ENCODE assay signal across 8 cellular contexts in the genomic region with DNA sequence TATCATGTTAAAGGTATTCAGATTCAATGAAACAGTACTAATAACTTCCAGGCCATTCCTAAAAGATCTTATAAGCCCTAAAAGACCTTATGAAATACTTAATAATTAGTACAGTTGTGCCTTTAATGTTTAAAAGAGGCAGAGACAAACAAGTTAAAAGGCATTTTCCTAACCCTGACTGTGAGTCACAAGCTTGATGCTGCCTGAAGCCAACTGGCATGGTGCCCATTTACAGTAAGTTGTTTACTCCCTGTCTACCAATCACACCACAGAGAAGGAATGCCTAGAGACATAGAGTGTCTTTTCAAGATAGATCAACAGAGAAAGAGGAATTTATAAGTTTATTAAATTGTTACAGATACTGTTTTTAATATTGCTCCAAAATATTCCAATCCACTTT. TPM values are rescaled to one million over a fixed set of nuclear protein-coding genes. Genes with fewer than 3 reads are reported as not detected.
DNase-seq lines count a peak whose midpoint lies in the region; ATAC-seq, FAIRE-seq and TF ChIP-seq lines count a peak whose summit lies in the region.

No MANE protein-coding gene starts in this region.

- H3K4me2 ChIP-seq in HCT116 (ENCODE audit: low read length) (peak overlapping the region; percentile 52), PC-9 (peak overlapping the region; percentile 65), astrocyte (ENCODE audit: low read length) (peak overlapping the region; percentile 46)

- RAD21 ChIA-PET in HCT116 (lab: Charles Lee; ENCODE audit: low non-redundant PET in 1 of 2, low total read pairs in 2 of 2, uncharacterized antibody in 2 of 2, unreplicated experiment in 2 of 2): no interaction called here

- no peaks in the 10 kb centered on the region for H3K9me3 ChIP-seq in AG04450 (ENCODE audit: control insufficient read depth, insufficient read depth, low read length)
- H3K9me3 ChIP-seq in HCT116 (ENCODE audit: control insufficient read depth in 1 of 2, insufficient read depth in 1 of 2, low read depth in 1 of 2, low read length in 2 of 2): no peaks in the 10 kb centered on the region
- no peaks in the 10 kb centered on the region for H3K9me3 ChIP-seq in PC-9 (ENCODE audit: insufficient read depth, low read depth)
- no peaks in the 10 kb centered on the region for H3K9me3 ChIP-seq in astrocyte (ENCODE audit: insufficient read depth, low read depth, low read length)

- H3K9me2 ChIP-seq in HCT116 (ENCODE audit: insufficient read depth) (no peaks in the 10 kb centered on the region), PC-9 (ENCODE audit: insufficient read depth) (no peaks in the 10 kb centered on the region)

- 0 out of 2 replicates have a peak, but pooled peaks have one; percentile 7 for TF ChIP-seq RAD21 in HCT116 (IDR thresholded peaks at IDR 0.05; ENCODE audit: low read depth)

- peaks cover 20% of the 10 kb centered on the region for H3K4me1 Mint-ChIP-seq in astrocyte (ENCODE audit: low read depth, unreplicated experiment)

- POLR2A ChIA-PET in AG04450 (lab: Yijun Ruan, JAX) (no interaction called here), HCT116 (lab: Charles Lee) (interaction anchor here (0.6 kb wide), 1 partner anchor 15 kb away, joined by 3 read pairs; no protein-coding TSS in a partner anchor), PC-9 (lab: Charles Lee; ENCODE audit: unreplicated experiment) (interaction anchor here (0.6 to 0.7 kb wide), 2 partner anchors 40 to 109 kb away, joined by 3 to 4 read pairs; no protein-coding TSS in a partner anchor)

- CTCF ChIA-PET in AG04450 (lab: Charles Lee): no interaction called here
- CTCF ChIA-PET in HCT116 (lab: Charles Lee): no interaction called here
- CTCF ChIA-PET in PC-9 (lab: Charles Lee): no interaction called here

- in situ Hi-C loops in GM13976 (cut with MboI; ENCODE audit: low sequenced_read_pairs, unreplicated experiment): no loop called here

- FAIRE-seq in astrocyte (lab: Jason Lieb, UNC): no peak

- H3K4me3 ChIP-seq in AG04450 (ENCODE audit: low read depth, low read length): no peak overlapping the region
- no peak overlapping the region for H3K4me3 ChIP-seq in HCT116 (replicated peaks in 1 of 2; ENCODE audit: low read depth in 1 of 2, low read length in 2 of 2)
- H3K4me3 ChIP-seq in PC-9: no peak overlapping the region
- H3K4me3 ChIP-seq in astrocyte (ENCODE audit: insufficient read depth, low read depth, low read length): no peak overlapping the region

- TF ChIP-seq CTCF in AG04450 (IDR thresholded peaks at IDR 0.05; ENCODE audit: low read depth, low read length) (no peak), HCT116 (IDR thresholded peaks at IDR 0.05 in 2 of 3, conservative IDR thresholded peaks at IDR 0.05 in 1 of 3; ENCODE audit: borderline replicate concordance in 1 of 3, insufficient read depth in 1 of 3, low read depth in 2 of 3, low read length in 2 of 3) (no peak), PC-9 (conservative IDR thresholded peaks at IDR 0.05) (no peak), astrocyte (IDR thresholded peaks at IDR 0.05; ENCODE audit: insufficient read depth, low read depth, low read length) (no peak), GM13976 (IDR thresholded peaks at IDR 0.05; ENCODE audit: borderline replicate concordance, control extremely low read depth, extremely low read depth, insufficient read depth, missing control alignments) (no peak)

- H3K79me2 ChIP-seq in HCT116 (ENCODE audit: insufficient read depth, low read length): peaks cover 4% of the 10 kb centered on the region; the same call in 1 of the 2 replicates
- H3K79me2 ChIP-seq in PC-9 (ENCODE audit: low read depth): peaks cover 65% of the 10 kb centered on the region
- H3K79me2 ChIP-seq in astrocyte (ENCODE audit: insufficient read depth, low read length): peaks cover 92% of the 10 kb centered on the region

- no peaks in the 10 kb centered on the region for H4K20me1 ChIP-seq in HCT116 (ENCODE audit: insufficient read depth)
- H4K20me1 ChIP-seq in PC-9 (ENCODE audit: insufficient read depth): no peaks in the 10 kb centered on the region; the same call in 1 of the 2 replicates
- peaks cover 49% of the 10 kb centered on the region for H4K20me1 ChIP-seq in astrocyte (ENCODE audit: insufficient read depth, low read length)

- no peak overlapping the region for H3K9ac ChIP-seq in HCT116 (ENCODE audit: low read length)
- no peak overlapping the region for H3K9ac ChIP-seq in astrocyte (ENCODE audit: low read length)

- H2AFZ ChIP-seq in HCT116 (ENCODE audit: low read depth, low read length, poor library complexity, severe bottlenecking): no peak overlapping the region
- no peak overlapping the region for H2AFZ ChIP-seq in PC-9
- H2AFZ ChIP-seq in astrocyte (ENCODE audit: low read depth, low read length): no peak overlapping the region

- no peak overlapping the region for H3K27ac ChIP-seq in AG04450 (ENCODE audit: low read depth, low read length)
- no peak overlapping the region for H3K27ac ChIP-seq in HCT116 (ENCODE audit: low read depth, low read length)
- H3K27ac ChIP-seq in PC-9: peak overlapping the region; percentile 21; the same call in 1 of the 2 replicates
- peak overlapping the region; percentile 60 for H3K27ac ChIP-seq in astrocyte (ENCODE audit: low read depth, low read length)

- BruUV-seq in HCT116 (replicated peaks; lab: Mats Ljungman, UMichigan) (no TSS peak), PC-9 (replicated peaks; lab: Mats Ljungman, UMichigan) (no TSS peak)

- H3K36me3 ChIP-seq in HCT116 (ENCODE audit: control insufficient read depth in 1 of 2, insufficient read depth in 2 of 2, low read length in 2 of 2): no peaks in the 10 kb centered on the region
- no peaks in the 10 kb centered on the region for H3K36me3 ChIP-seq in PC-9 (ENCODE audit: low read depth)
- no peaks in the 10 kb centered on the region for H3K36me3 ChIP-seq in astrocyte (ENCODE audit: insufficient read depth, low read length)

- intact Hi-C loops in HCT116 (cut with micrococcal nuclease) (no loop called here), PC-9 (cut with micrococcal nuclease; ENCODE audit: unreplicated experiment) (loop anchor here (2.0 kb wide), 1 partner anchor 21 kb away; no protein-coding TSS in a partner anchor)

- H3K27ac Mint-ChIP-seq in astrocyte (ENCODE audit: unreplicated experiment): no peak overlapping the region

- no peaks in the 10 kb centered on the region for H3K27me3 ChIP-seq in AG04450 (ENCODE audit: control insufficient read depth, insufficient read depth, low read length)
- no peaks in the 10 kb centered on the region for H3K27me3 ChIP-seq in HCT116 (ENCODE audit: insufficient read depth, low read length)
- H3K27me3 ChIP-seq in PC-9 (ENCODE audit: insufficient read depth, low read depth): no peaks in the 10 kb centered on the region
- no peaks in the 10 kb centered on the region for H3K27me3 ChIP-seq in astrocyte (ENCODE audit: insufficient read depth, low read length)

- H3K27me3 Mint-ChIP-seq in astrocyte (ENCODE audit: low read depth, unreplicated experiment): no peaks in the 10 kb centered on the region

- no peak for TF ChIP-seq POLR2A in HCT116 (IDR thresholded peaks at IDR 0.05; ENCODE audit: borderline replicate concordance, extremely low read depth, insufficient read depth, insufficient read length)

- no peaks in the 10 kb centered on the region for H3F3A ChIP-seq in PC-9 (ENCODE audit: insufficient read depth, low read depth)

- peak; percentile 92 for ATAC-seq in HCT116
- no peak for ATAC-seq in GM18909 (IDR thresholded peaks at IDR 0.05; ENCODE audit: poor library complexity, unreplicated experiment)

- H3K36me3 Mint-ChIP-seq in astrocyte (ENCODE audit: low read depth, unreplicated experiment): no peaks in the 10 kb centered on the region

- H3K4me3 Mint-ChIP-seq in astrocyte (ENCODE audit: unreplicated experiment): no peak overlapping the region

- no peaks in the 10 kb centered on the region for H3K9me3 Mint-ChIP-seq in astrocyte (ENCODE audit: unreplicated experiment)

- peak; percentile 85 for DNase-seq in AG04450 (ENCODE audit: low read depth, low spot score)
- DNase-seq in HCT116 (ENCODE audit: low read depth, low spot score): peak; percentile 84
- DNase-seq in PC-9: peak; percentile 72 to 86
- DNase-seq in astrocyte (ENCODE audit: low read depth): peak; percentile 90
- DNase-seq in iPS-NIHi11 (ENCODE audit: low spot score): peak; percentile 44
- peak; percentile 12 to 15 for DNase-seq in stimulated activated CD4-positive, alpha-beta T cell treated with anti-CD3 and anti-CD28 coated beads, Interleukin-2, amount 100 ng/mL, for 48 hours
- no peak for DNase-seq in GM13976 (ENCODE audit: low spot score)

- H3K4me1 ChIP-seq in HCT116 (ENCODE audit: control insufficient read depth in 1 of 2, insufficient read depth in 2 of 2, low read length in 2 of 2) (peaks cover 16 to 19% of the 10 kb centered on the region in 2 experiments), PC-9 (replicated peaks; ENCODE audit: insufficient read depth) (peaks cover 24% of the 10 kb centered on the region), astrocyte (ENCODE audit: insufficient read depth, low read length) (peaks cover 12% of the 10 kb centered on the region)

TF ChIP-seq in HCT116, 20 proteins besides CTCF, POLR2A, EP300 and RAD21 (continues in another document):
- TF ChIP-seq, protein P1, sequence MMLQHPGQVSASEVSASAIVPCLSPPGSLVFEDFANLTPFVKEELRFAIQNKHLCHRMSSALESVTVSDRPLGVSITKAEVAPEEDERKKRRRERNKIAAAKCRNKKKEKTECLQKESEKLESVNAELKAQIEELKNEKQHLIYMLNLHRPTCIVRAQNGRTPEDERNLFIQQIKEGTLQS (IDR thresholded peaks at IDR 0.05): no peak

RNA-seq across cellular contexts. Expression of a gene that starts 47.8 kb away (rescaled TPM):
- polyA plus RNA-seq in AG04450 (2011; rRNA removed): 34.7 and 44.1 TPM in 2 replicates
- 43.3 and 66.9 TPM in 2 replicates for polyA minus RNA-seq in AG04450 (2011; rRNA and poly(A)+ RNA removed)
- total RNA-seq in HCT116 (2021; ENCODE audit: unreplicated experiment) (16.0 TPM), PC-9 (2021) (48.8 and 52.8 TPM in 2 replicates), astrocyte (35.4 and 36.1 TPM in 2 replicates)
- 2.6 and 3.7 TPM in 2 replicates for polyA plus RNA-seq in HCT116 (2012)

Comparison
In these comparisons a context has a peak if more than half of its experiments do, and no peak if none do; other contexts are left out.
1. H3K27ac ChIP-seq: peak in PC-9 (single experiment) and astrocyte (single experiment); none in AG04450 (single experiment) and HCT116 (single experiment).
2. Peak in every context shown above with its lines, with median percentiles within 50 percentile points of each other: H3K4me2 ChIP-seq.